ENCODE assay signal across 19 cellular contexts in the genomic region with DNA sequence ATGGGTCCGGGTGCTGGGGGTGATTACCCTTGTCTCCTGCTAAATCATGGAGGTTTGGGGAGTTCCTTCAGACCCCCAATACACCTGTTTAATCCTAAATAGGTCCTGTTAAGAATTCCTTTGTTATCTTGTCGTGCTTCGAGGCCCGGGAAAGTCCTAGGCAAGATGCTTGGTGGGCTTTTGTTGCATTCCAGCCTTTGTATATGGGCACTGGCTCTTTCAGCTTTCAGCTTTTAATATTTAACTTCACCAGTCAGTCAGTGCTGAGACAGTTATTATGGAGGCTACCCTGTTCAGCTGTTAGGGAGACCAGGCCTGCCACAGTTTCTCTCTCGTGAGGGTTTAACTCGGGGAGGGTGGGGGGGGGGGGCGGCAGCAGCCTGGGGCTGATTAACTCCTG.
DNase-seq lines count a peak whose midpoint lies in the region; TF ChIP-seq lines count a peak whose summit lies in the region.
"Had no signal": no experiment of that assay in that cellular context is flagged by ENCODE, and none has a peak within 500 bp of the region (broad histone marks: within the 10 kb centered on the region; RNA-seq: fewer than 3 reads in every experiment).

No MANE protein-coding gene starts in this region.

- no peaks in the 10 kb centered on the region for H3K9me3 ChIP-seq in left ventricle myocardium inferior (replicated peaks)
- no peaks in the 10 kb centered on the region for H3K9me3 ChIP-seq in right atrium auricular region
- no peaks in the 10 kb centered on the region for H3K9me3 ChIP-seq in neutrophil
- H3K9me3 ChIP-seq in vagina: no peaks in the 10 kb centered on the region
- H3K9me3 ChIP-seq: HAP-1 had no signal

- no peak overlapping the region for H3K4me3 ChIP-seq in left ventricle myocardium inferior
- no peak overlapping the region for H3K4me3 ChIP-seq in right atrium auricular region
- no peak overlapping the region for H3K4me3 ChIP-seq in neutrophil (ENCODE audit: low read depth in 1 of 2, low read length in 1 of 2)
- no peak overlapping the region for H3K4me3 ChIP-seq in vagina
- H3K4me3 ChIP-seq: BLaER1, HAP-1 had no signal

- no peak for TF ChIP-seq POLR2A in vagina (IDR thresholded peaks at IDR 0.05)

- DNase-seq in left ventricle myocardium inferior (no peak), right atrium auricular region (ENCODE audit: low spot score) (no peak), left kidney (ENCODE audit: low read depth, low spot score) (peak; percentile 52), vagina (ENCODE audit: extremely low spot score in 2 of 2) (no peak), D341Med (ENCODE audit: low spot score) (no peak), SW480 (ENCODE audit: low spot score) (no peak)
- DNase-seq in stimulated activated CD4-positive, alpha-beta T cell treated with anti-CD3 and anti-CD28 coated beads, Interleukin-4, amount 100 ng/mL, for 24 hours: no peak
- DNase-seq: CD4-positive, CD25-positive, alpha-beta regulatory T cell; CD8-positive, alpha-beta T cell; DMS53; DMS79 treated with DMSO at 0.1 percent for 48 hours; GF-D8; GOT3; HFFc6 had no signal

- peaks cover 60% of the 10 kb centered on the region for H3K4me1 ChIP-seq in left ventricle myocardium inferior
- H3K4me1 ChIP-seq in right atrium auricular region: peaks cover 0 to 58% of the 10 kb centered on the region in 2 donors
- H3K4me1 ChIP-seq in neutrophil (ENCODE audit: control insufficient read depth in 1 of 2, insufficient read depth in 1 of 2, low read depth in 1 of 2, low read length in 1 of 2): peaks cover 4 to 15% of the 10 kb centered on the region in 2 experiments
- H3K4me1 ChIP-seq in vagina: peaks cover 29% of the 10 kb centered on the region
- H3K4me1 ChIP-seq: BLaER1, HAP-1 had no signal

- H3K27ac ChIP-seq in left ventricle myocardium inferior (replicated peaks): peak overlapping the region; percentile 68
- H3K27ac ChIP-seq in right atrium auricular region: no peak overlapping the region
- H3K27ac ChIP-seq in neutrophil: peak overlapping the region; percentile 28
- peak overlapping the region; percentile 64 for H3K27ac ChIP-seq in vagina
- H3K27ac ChIP-seq: 22Rv1, BLaER1, C4-2B had no signal

- TF ChIP-seq CTCF in left ventricle myocardium inferior (IDR thresholded peaks at IDR 0.05; ENCODE audit: borderline replicate concordance): no peak
- no peak for TF ChIP-seq CTCF in right atrium auricular region (IDR thresholded peaks at IDR 0.05)
- TF ChIP-seq CTCF in neutrophil (IDR thresholded peaks at IDR 0.05): no peak
- no peak for TF ChIP-seq CTCF in vagina (IDR thresholded peaks at IDR 0.05)

- H3K27me3 ChIP-seq in left ventricle myocardium inferior (ENCODE audit: low read depth) (no peaks in the 10 kb centered on the region), right atrium auricular region (no peaks in the 10 kb centered on the region), neutrophil (no peaks in the 10 kb centered on the region), vagina (no peaks in the 10 kb centered on the region)
- H3K27me3 ChIP-seq: BLaER1 had no signal

- no peaks in the 10 kb centered on the region for H3K36me3 ChIP-seq in left ventricle myocardium inferior
- no peaks in the 10 kb centered on the region for H3K36me3 ChIP-seq in right atrium auricular region
- no peaks in the 10 kb centered on the region for H3K36me3 ChIP-seq in neutrophil
- no peaks in the 10 kb centered on the region for H3K36me3 ChIP-seq in vagina
- H3K36me3 ChIP-seq: BLaER1, HAP-1 had no signal

- intact Hi-C loops in left ventricle myocardium inferior (cut with micrococcal nuclease) (no loop called here), vagina (cut with DNase I) (no loop called here)

Comparison
In these comparisons a context has a peak if more than half of its experiments do, and no peak if none do; other contexts are left out.
1. H3K27ac ChIP-seq: peak in left ventricle myocardium inferior (single experiment), neutrophil (single experiment) and vagina (single experiment); none in right atrium auricular region (0 of 2).